Comparison of ENCODE assay signal across 20 cellular contexts in genomic region chr15:96270581-96271172, GRCh38. TPM values are rescaled to one million over a fixed set of nuclear protein-coding genes. Genes with fewer than 3 reads are reported as not detected.
DNase-seq lines count a peak whose midpoint lies in the region; ATAC-seq, FAIRE-seq and TF ChIP-seq lines count a peak whose summit lies in the region.
"Had no signal": no experiment of that assay in that cellular context is flagged by ENCODE, and none has a peak within 500 bp of the region (broad histone marks: within the 10 kb centered on the region; RNA-seq: fewer than 3 reads in every experiment).

No MANE protein-coding gene starts in this region.

- no peaks in the 10 kb centered on the region for H3K9me2 ChIP-seq in hepatocyte (replicated peaks; ENCODE audit: insufficient read depth)

- H3K9me3 ChIP-seq in hepatocyte (ENCODE audit: low read depth) (no peaks in the 10 kb centered on the region), body of pancreas (no peaks in the 10 kb centered on the region)
- H3K9me3 ChIP-seq: mucosa of descending colon had no signal

- H2AFZ ChIP-seq in hepatocyte, result no peak overlapping the region

- TF ChIP-seq POLR2A in body of pancreas (IDR thresholded peaks at IDR 0.05), result no peak

- whole genome bisulfite sequencing in hepatocyte (ENCODE audit: low lambda C conversion rate, missing lambda C conversion rate), result 76% methylated on average over 6 of the region's 6 CpGs
- WGBS in body of pancreas, 2 donors, result 75 to 82% methylated on average over 6 of the region's 6 CpGs

- FAIRE-seq in urothelium cell line (lab: Jason Lieb, UNC), result no peak
- FAIRE-seq: G401.6 had no signal

- H3K4me3 ChIP-seq in astrocyte of the spinal cord (ENCODE audit: low read depth, low read length) (no peak overlapping the region), hepatocyte (no peak overlapping the region), body of pancreas (no peak overlapping the region)
- H3K4me3 ChIP-seq: cardiac muscle cell, mucosa of descending colon had no signal

- H3K27me3 ChIP-seq in hepatocyte (no peaks in the 10 kb centered on the region), body of pancreas (no peaks in the 10 kb centered on the region)

- no peaks in the 10 kb centered on the region for H3K36me3 ChIP-seq in hepatocyte (replicated peaks; ENCODE audit: insufficient read depth, low read depth)
- H3K36me3 ChIP-seq in body of pancreas (replicated peaks in 1 of 2; ENCODE audit: insufficient read depth in 1 of 2, low read depth in 2 of 2), result no peaks in the 10 kb centered on the region
- H3K36me3 ChIP-seq: cardiac muscle cell had no signal

- no peaks in the 10 kb centered on the region for H4K20me1 ChIP-seq in hepatocyte (ENCODE audit: insufficient read depth, poor library complexity, severe bottlenecking)

- in situ Hi-C loops in astrocyte of the spinal cord (cut with HindIII; ENCODE audit: low sequenced_read_pairs), result no loop called here

- intact Hi-C loops in body of pancreas (cut with DNase I), result no loop called here

- peak overlapping the region; percentile 60 for H3K27ac ChIP-seq in hepatocyte
- no peak overlapping the region for H3K27ac ChIP-seq in body of pancreas
- H3K27ac ChIP-seq: cardiac muscle cell had no signal

- H3K4me1 ChIP-seq in hepatocyte (ENCODE audit: insufficient read depth) (peaks cover 8% of the 10 kb centered on the region), body of pancreas (peaks cover 3% of the 10 kb centered on the region)

- ATAC-seq in HG02870 (IDR thresholded peaks at IDR 0.05; ENCODE audit: unreplicated experiment) (no peak), body of pancreas (no peak)
- ATAC-seq: mucosa of descending colon; stimulated activated naive CD8-positive, alpha-beta T cell treated with anti-CD3 and anti-CD28 coated beads, Interleukin-15, Interleukin-2, amounts not matched to agents 100 U/mL and 50 U/mL, for 24 hours had no signal

- DNase-seq in HS-5 (ENCODE audit: low read depth) (peak; percentile 68), astrocyte of the spinal cord (ENCODE audit: low read depth, low spot score) (peak; percentile 24), hepatocyte (ENCODE audit: low spot score) (peak; percentile 53), urothelium cell line (ENCODE audit: low spot score) (peak; percentile 31), NCI-H524 (lab: John Stamatoyannopoulos, UW) (no peak), body of pancreas (no peak)
- DNase-seq: activated gamma-delta T cell treated with Interleukin-2 at 50 U/mL for 16 hours; CD4-positive, CD25-positive, alpha-beta regulatory T cell; effector memory CD4-positive, alpha-beta T cell; glutamatergic neuron; islet precursor cell; KG1; mucosa of descending colon; NCI-H146; NCI-H510A treated with DMSO at 0.1 percent for 48 hours; occipital lobe; stimulated activated naive CD8-positive, alpha-beta T cell treated with anti-CD3 and anti-CD28 coated beads, Interleukin-15, Interleukin-2, amounts not matched to agents 100 U/mL and 50 U/mL, for 24 hours had no signal

- H3K4me2 ChIP-seq in hepatocyte, result no peak overlapping the region

- TF ChIP-seq CTCF in astrocyte of the spinal cord (IDR thresholded peaks at IDR 0.05; ENCODE audit: low read depth, low read length) (no peak), hepatocyte (IDR thresholded peaks at IDR 0.05; ENCODE audit: poor library complexity) (no peak), body of pancreas (IDR thresholded peaks at IDR 0.05) (no peak)

- H3K79me2 ChIP-seq in hepatocyte, result no peaks in the 10 kb centered on the region

RNA-seq across cellular contexts. Expression of gene NR2F2, which starts 59.8 kb away (rescaled TPM):
- total RNA-seq in hepatocyte (16.5 and 23.0 TPM in 2 replicates), body of pancreas (10 to 100 TPM; 12.9 to 13.5 TPM)
- polyA plus RNA-seq in hepatocyte, result 27.9 and 28.3 TPM in 2 replicates
- total RNA-seq: CD4-positive, CD25-positive, alpha-beta regulatory T cell had no signal
- polyA plus RNA-seq: CD4-positive, CD25-positive, alpha-beta regulatory T cell had no signal

Comparison
In these comparisons a context has a peak if more than half of its experiments do, and no peak if none do; other contexts are left out.
1. DNase-seq: peak in HS-5 (single experiment), astrocyte of the spinal cord (single experiment), hepatocyte (single experiment) and urothelium cell line (single experiment); none in NCI-H524 (0 of 2) and body of pancreas (0 of 4).